Comparison of ENCODE assay signal across 8 cellular contexts in genomic region chr7:78134256-78134655, GRCh38.
DNase-seq lines count a peak whose midpoint lies in the region; ATAC-seq, FAIRE-seq and TF ChIP-seq lines count a peak whose summit lies in the region.

No MANE protein-coding gene starts in this region.

- H3K36me3 ChIP-seq in transverse colon, result no peaks in the 10 kb centered on the region

- intact Hi-C loops in transverse colon (cut with DNase I; ENCODE audit: low total_unique reads), result no loop called here

- in situ Hi-C loops in transverse colon (cut with MboI; ENCODE audit: low pct_ligation_motif_present in 1 of 4, low pct_unique_long_range_greater_than_20kb in 1 of 4, low sequenced_read_pairs in 3 of 4), result no loop called here

- TF ChIP-seq POLR2A in transverse colon (IDR thresholded peaks at IDR 0.05), result no peak

- WGBS in transverse colon (ENCODE audit: low coverage in 1 of 2), 2 donors, result 36 to 53% methylated on average over 2 of the region's 2 CpGs

- no peaks in the 10 kb centered on the region for H3K9me3 ChIP-seq in transverse colon

- no peaks in the 10 kb centered on the region for H3K4me1 ChIP-seq in transverse colon

- H3K27me3 ChIP-seq in transverse colon, result no peaks in the 10 kb centered on the region

- TF ChIP-seq EP300 in transverse colon (IDR thresholded peaks at IDR 0.05; ENCODE audit: low read depth), result no peak

- no peak overlapping the region for H3K4me3 ChIP-seq in transverse colon

- peak; percentile 74 for ATAC-seq in HG03354 (IDR thresholded peaks at IDR 0.05; ENCODE audit: poor library complexity, severe bottlenecking, unreplicated experiment)
- no peak for ATAC-seq in GM21576 (IDR thresholded peaks at IDR 0.05; ENCODE audit: unreplicated experiment)
- ATAC-seq in HG02588 (IDR thresholded peaks at IDR 0.05; ENCODE audit: unreplicated experiment), result no peak

- DNase-seq in EL, result peak; percentile 91
- no peak for DNase-seq in RCC 7860 (ENCODE audit: low spot score)
- peak in 1 of 2 donors; percentile 29 for DNase-seq in frontal cortex (ENCODE audit: low spot score in 2 of 2)
- no peak for DNase-seq in transverse colon
- no peak for DNase-seq in activated CD4-positive, alpha-beta T cell treated with anti-CD3 and anti-CD28 coated beads, Interleukin-2, amount 50 U/mL, for 4 hours

- H3K27ac ChIP-seq in transverse colon, result no peak overlapping the region

- FAIRE-seq in RCC 7860 (lab: Jason Lieb, UNC) (peak; percentile 67), frontal cortex (lab: Jason Lieb, UNC) (peak; percentile 44)

- peak in 4 of 5 experiments; percentile 22 to 41 (median 28) for TF ChIP-seq CTCF in transverse colon (IDR thresholded peaks at IDR 0.05)
